24 cellular contexts compared by ENCODE assay signal in genomic region chr3:33403756-33404155, GRCh38.
"Had no signal": no experiment of that assay in that cellular context is flagged by ENCODE, and none has a peak within 500 bp of the region (broad histone marks: within the 10 kb centered on the region; RNA-seq: fewer than 3 reads in every experiment).

No MANE protein-coding gene starts in this region.

- H3K27ac ChIP-seq: adrenal gland, cardiac muscle cell, epithelial cell of prostate, gastroesophageal sphincter, neutrophil, parathyroid adenoma, thoracic aorta, upper lobe of left lung had no signal

- H3K9ac ChIP-seq: parathyroid adenoma had no signal

- ATAC-seq: gastroesophageal sphincter; left cardiac atrium; right cardiac atrium; stimulated activated effector memory CD8-positive, alpha-beta T cell treated with anti-CD3 and anti-CD28 coated beads, Interleukin-12 subunit alpha, Interleukin-12 subunit beta, amount 100 ng/mL, for 72 hours had no signal

- H3K4me1 ChIP-seq: adrenal gland, gastroesophageal sphincter, parathyroid adenoma, upper lobe of left lung had no signal

- H3K9me3 ChIP-seq: adrenal gland, gastroesophageal sphincter, neutrophil, thoracic aorta, upper lobe of left lung had no signal

- H3K4me3 ChIP-seq: adrenal gland, cardiac muscle cell, gastroesophageal sphincter, thoracic aorta, upper lobe of left lung had no signal

- H3K9me3 Mint-ChIP-seq: activated T-cell treated with anti-CD3 and anti-CD28 coated beads, Interleukin-2, amount 50 U/mL, for 24 hours; activated T-helper 2 cell treated with anti-CD3 and anti-CD28 coated beads, Interferon-gamma antibody, Interleukin-2, Interleukin-4, amounts not matched to agents 10 μg/mL and 5 μg/mL and 100 μg/mL, durations not matched to agents 14 hours and 24 hours and 36 hours; nephron; stimulated activated effector memory CD8-positive, alpha-beta T cell treated with anti-CD3 and anti-CD28 coated beads, Interleukin-12 subunit alpha, Interleukin-12 subunit beta, amount 100 ng/mL, for 72 hours had no signal

- H3K4me1 Mint-ChIP-seq: nephron; stimulated activated effector memory CD8-positive, alpha-beta T cell treated with anti-CD3 and anti-CD28 coated beads, Interleukin-12 subunit alpha, Interleukin-12 subunit beta, amount 100 ng/mL, for 72 hours had no signal

- H2AFZ ChIP-seq: parathyroid adenoma had no signal

- DNase-seq: activated CD8-positive, alpha-beta memory T cell treated with anti-CD3 and anti-CD28 coated beads for 24 hours; activated CD8-positive, alpha-beta memory T cell treated with anti-CD3 and anti-CD28 coated beads, Interleukin-2, amount 50 U/mL, for 4 hours; activated naive CD4-positive, alpha-beta T cell; activated T-cell treated with anti-CD3 and anti-CD28 coated beads, Interleukin-2, amount 50 U/mL, for 24 hours; adrenal gland; cortex of kidney; head of caudate nucleus; hypothalamus; left cardiac atrium; right cardiac atrium; stimulated activated CD4-positive, alpha-beta T cell treated with anti-CD3 and anti-CD28 coated beads, Interleukin-1b, Interleukin-23, amount 100 ng/mL, for 48 hours; upper lobe of left lung had no signal

- H3K27ac Mint-ChIP-seq: activated naive CD8-positive, alpha-beta T cell; activated T-helper 2 cell treated with anti-CD3 and anti-CD28 coated beads, Interferon-gamma antibody, Interleukin-2, Interleukin-4, amounts not matched to agents 10 μg/mL and 5 μg/mL and 100 μg/mL, durations not matched to agents 14 hours and 24 hours and 36 hours; nephron; stimulated activated effector memory CD8-positive, alpha-beta T cell treated with anti-CD3 and anti-CD28 coated beads, Interleukin-12 subunit alpha, Interleukin-12 subunit beta, amount 100 ng/mL, for 72 hours had no signal

- H3K27me3 Mint-ChIP-seq: activated naive CD8-positive, alpha-beta T cell; activated T-cell treated with anti-CD3 and anti-CD28 coated beads, Interleukin-2, amount 50 U/mL, for 24 hours had no signal

- H3K4me3 Mint-ChIP-seq: activated naive CD8-positive, alpha-beta T cell; activated T-cell treated with anti-CD3 and anti-CD28 coated beads, Interleukin-2, amount 50 U/mL, for 24 hours; nephron; stimulated activated effector memory CD8-positive, alpha-beta T cell treated with anti-CD3 and anti-CD28 coated beads, Interleukin-12 subunit alpha, Interleukin-12 subunit beta, amount 100 ng/mL, for 72 hours had no signal

- FAIRE-seq: islet of Langerhans, TTC549 had no signal

- H3K27me3 ChIP-seq: adrenal gland, cardiac muscle cell, gastroesophageal sphincter, neutrophil, upper lobe of left lung had no signal

- H3K79me2 ChIP-seq: parathyroid adenoma had no signal
